Comparison of ENCODE assay signal across 8 cellular contexts in genomic region chr3:77038928-77039605, GRCh38. TPM values are rescaled to one million over a fixed set of nuclear protein-coding genes. Genes with fewer than 3 reads are reported as not detected.
DNase-seq lines count a peak whose midpoint lies in the region; ATAC-seq and TF ChIP-seq lines count a peak whose summit lies in the region.

No MANE protein-coding gene starts in this region.

- WGBS in endodermal cell (ENCODE audit: insufficient coverage in 1 of 2, insufficient read length in 1 of 2), 2 experiments: 0 to 1% methylated on average over 2 to 33 of the region's 33 CpGs

- no peaks in the 10 kb centered on the region for H3K36me3 ChIP-seq in BLaER1 treated with 17β-estradiol and CSF1 and Interleukin-3, amounts not matched to agents 10 nM and 100 nM
- H3K36me3 ChIP-seq in endodermal cell (ENCODE audit: control insufficient read depth, insufficient read depth, low read length): no peaks in the 10 kb centered on the region
- H3K36me3 ChIP-seq in mucosa of rectum (ENCODE audit: control insufficient read depth in 2 of 2, insufficient read depth in 2 of 2, low read length in 2 of 2): no peaks in the 10 kb centered on the region

- no peaks in the 10 kb centered on the region for H3K36me3 Mint-ChIP-seq in endodermal cell (ENCODE audit: low read depth)

- peaks cover 35% of the 10 kb centered on the region for H3K27me3 Mint-ChIP-seq in endodermal cell (ENCODE audit: insufficient read depth)

- TF ChIP-seq CTCF in endodermal cell (conservative IDR thresholded peaks at IDR 0.05): no peak

- peaks cover 0 to 4% (median 0%) of the 10 kb centered on the region in 11 experiments; a peak in 2 of 22 replicates for H4K20me1 ChIP-seq in BLaER1 treated with 17β-estradiol and CSF1 and Interleukin-3, amounts not matched to agents 10 nM and 100 nM

- H3K27me3 ChIP-seq in BLaER1 treated with 17β-estradiol and CSF1 and Interleukin-3, amounts not matched to agents 10 nM and 100 nM: peaks cover 34 to 43% (median 39%) of the 10 kb centered on the region in 11 experiments
- peaks cover 30% of the 10 kb centered on the region for H3K27me3 ChIP-seq in endodermal cell (ENCODE audit: control insufficient read depth, insufficient read depth, low read length, poor library complexity, severe bottlenecking)
- peaks cover 13 to 24% of the 10 kb centered on the region in 2 donors for H3K27me3 ChIP-seq in mucosa of rectum (ENCODE audit: control insufficient read depth in 2 of 2, insufficient read depth in 2 of 2, low read length in 2 of 2)

- H3K27ac ChIP-seq in BLaER1 treated with 17β-estradiol and CSF1 and Interleukin-3, amounts not matched to agents 10 nM and 100 nM: no peak overlapping the region
- H3K27ac ChIP-seq in endodermal cell (ENCODE audit: low read depth, low read length): peak overlapping the region; percentile 52
- H3K27ac ChIP-seq in mucosa of rectum (ENCODE audit: low read depth in 2 of 2, low read length in 2 of 2): no peak overlapping the region

- no peak overlapping the region for H3K27ac Mint-ChIP-seq in endodermal cell

- DNase-seq in NCI-H2227 (lab: John Stamatoyannopoulos, UW; ENCODE audit: unreplicated experiment) (peak; percentile 59), endodermal cell (peak; percentile 75), AG08395 (ENCODE audit: low spot score) (no peak)
- no peak for DNase-seq in activated effector memory CD4-positive, alpha-beta T cell treated with Interleukin-2 at 50 U/mL for 16 hours
- no peak for DNase-seq in activated effector memory CD4-positive, alpha-beta T cell treated with anti-CD3 and anti-CD28 coated beads, Interleukin-2, amount 50 U/mL, for 16 hours

- peak overlapping the region; percentile 40 to 62 (median 52); a peak in 19 of 20 replicates for H3K4me3 ChIP-seq in BLaER1 treated with 17β-estradiol and CSF1 and Interleukin-3, amounts not matched to agents 10 nM and 100 nM
- H3K4me3 ChIP-seq in endodermal cell (ENCODE audit: low read length): peak overlapping the region; percentile 84
- H3K4me3 ChIP-seq in mucosa of rectum (ENCODE audit: low read length in 2 of 2): peak overlapping the region; percentile 29 to 58

- no peak overlapping the region for H3K9ac ChIP-seq in BLaER1 treated with 17β-estradiol and CSF1 and Interleukin-3, amounts not matched to agents 10 nM and 100 nM
- no peak overlapping the region for H3K9ac ChIP-seq in endodermal cell (ENCODE audit: extremely low read depth, low read length, poor library complexity, severe bottlenecking)
- peak overlapping the region in 1 of 2 donors; percentile 17 for H3K9ac ChIP-seq in mucosa of rectum (ENCODE audit: low read depth in 1 of 2, low read length in 2 of 2)

- H3K4me1 Mint-ChIP-seq in endodermal cell: peaks cover 9% of the 10 kb centered on the region

- ATAC-seq in GM19035 (IDR thresholded peaks at IDR 0.05; ENCODE audit: unreplicated experiment): no peak

- peak overlapping the region; percentile 73 for H3K4me3 Mint-ChIP-seq in endodermal cell

- peak overlapping the region; percentile 55 to 84 (median 64) for H3K4me2 ChIP-seq in BLaER1 treated with 17β-estradiol and CSF1 and Interleukin-3, amounts not matched to agents 10 nM and 100 nM

- no peaks in the 10 kb centered on the region for H3K9me3 Mint-ChIP-seq in endodermal cell

- peaks cover 0 to 13% (median 6%) of the 10 kb centered on the region in 11 experiments; a peak in 6 of 22 replicates for H3K9me3 ChIP-seq in BLaER1 treated with 17β-estradiol and CSF1 and Interleukin-3, amounts not matched to agents 10 nM and 100 nM (replicated peaks in 1 of 11)
- H3K9me3 ChIP-seq in endodermal cell (ENCODE audit: control insufficient read depth, low read length) (no peaks in the 10 kb centered on the region), mucosa of rectum (ENCODE audit: control insufficient read depth in 2 of 2, low read length in 2 of 2) (no peaks in the 10 kb centered on the region)

- peaks cover 0 to 9% (median 5%) of the 10 kb centered on the region in 10 experiments; a peak in 7 of 20 replicates for H3K4me1 ChIP-seq in BLaER1 treated with 17β-estradiol and CSF1 and Interleukin-3, amounts not matched to agents 10 nM and 100 nM
- H3K4me1 ChIP-seq in endodermal cell (ENCODE audit: control insufficient read depth, insufficient read depth, low read length) (no peaks in the 10 kb centered on the region), mucosa of rectum (ENCODE audit: control insufficient read depth in 2 of 2, insufficient read depth in 2 of 2, low read length in 2 of 2) (no peaks in the 10 kb centered on the region)

RNA-seq across cellular contexts. Expression of gene ROBO2, which starts 0.8 kb away (rescaled TPM):
- total RNA-seq in endodermal cell: 1 to 10 TPM; 2.5 to 2.9 TPM
- polyA plus RNA-seq in endodermal cell (2013, experiment 1 of 2): 23.3 TPM
- polyA plus RNA-seq in endodermal cell (2013, experiment 2 of 2): 21.1 TPM

Comparison
In these comparisons a context has a peak if more than half of its experiments do, and no peak if none do; other contexts are left out.
1. DNase-seq: peak in NCI-H2227 (single experiment) and endodermal cell (single experiment); none in activated effector memory CD4-positive, alpha-beta T cell treated with Interleukin-2 at 50 U/mL for 16 hours (single experiment), AG08395 (single experiment) and activated effector memory CD4-positive, alpha-beta T cell treated with anti-CD3 and anti-CD28 coated beads, Interleukin-2, amount 50 U/mL, for 16 hours (single experiment).
2. Peak in every context shown above with its lines, with median percentiles within 50 percentile points of each other: H3K4me3 ChIP-seq.